In genomic region chr6:170280689-170281045, GRCh38 we compare ENCODE assay signal across 1 cellular context.
TF ChIP-seq lines count a peak whose summit lies in the region.

No MANE protein-coding gene starts in this region.

TF ChIP-seq in HepG2, 621 proteins besides CTCF, POLR2A, EP300 and RAD21 (continued from another document):
- no peak for TF ChIP-seq NAIF1 (CRISPR knock-in tag; IDR thresholded peaks at IDR 0.05; ENCODE audit: borderline replicate concordance)
- TF ChIP-seq ZNF24 (IDR thresholded peaks at IDR 0.05) = no peak
- no peak for TF ChIP-seq NR2C2 (CRISPR knock-in tag; IDR thresholded peaks at IDR 0.05; ENCODE audit: borderline replicate concordance)
- no peak for TF ChIP-seq STAG1 (CRISPR knock-in tag; IDR thresholded peaks at IDR 0.05)
- no peak for TF ChIP-seq ZBTB37 (CRISPR knock-in tag; IDR thresholded peaks at IDR 0.05)
- TF ChIP-seq CEBPG (CRISPR knock-in tag; IDR thresholded peaks at IDR 0.05) = no peak
- TF ChIP-seq XBP1 (CRISPR knock-in tag; IDR thresholded peaks at IDR 0.05) = no peak
- no peak for TF ChIP-seq SIX1 (CRISPR knock-in tag; IDR thresholded peaks at IDR 0.05; ENCODE audit: borderline replicate concordance)
- TF ChIP-seq THAP7 (CRISPR knock-in tag; IDR thresholded peaks at IDR 0.05) = no peak
- TF ChIP-seq DPF2 (CRISPR knock-in tag; IDR thresholded peaks at IDR 0.05; ENCODE audit: borderline replicate concordance, low read depth) = no peak
- TF ChIP-seq ZNF788 (CRISPR knock-in tag; IDR thresholded peaks at IDR 0.05; ENCODE audit: borderline replicate concordance) = no peak
- TF ChIP-seq ZNF263 (CRISPR knock-in tag; IDR thresholded peaks at IDR 0.05) = peak; percentile 1; the same call in 1 of the 2 replicates
- TF ChIP-seq ZNF598 (CRISPR knock-in tag; IDR thresholded peaks at IDR 0.05; ENCODE audit: borderline replicate concordance) = 0 out of 2 replicates have a peak, but pooled peaks have one; percentile 35
- TF ChIP-seq MBD4 (IDR thresholded peaks at IDR 0.05; ENCODE audit: borderline replicate concordance, low read length) = no peak
- TF ChIP-seq NR3C1 (CRISPR knock-in tag; IDR thresholded peaks at IDR 0.05) = no peak
- TF ChIP-seq TRIM22 (IDR thresholded peaks at IDR 0.05) = no peak
- TF ChIP-seq ZBTB25 (CRISPR knock-in tag; IDR thresholded peaks at IDR 0.05) = no peak
- TF ChIP-seq ZNF687 (CRISPR knock-in tag; IDR thresholded peaks at IDR 0.05) = 0 out of 2 replicates have a peak, but pooled peaks have one; percentile 12
- TF ChIP-seq TIGD3 (CRISPR knock-in tag; IDR thresholded peaks at IDR 0.05; ENCODE audit: borderline replicate concordance) = no peak
- TF ChIP-seq TRIM24 (CRISPR knock-in tag; IDR thresholded peaks at IDR 0.05) = no peak
- TF ChIP-seq ZBTB7A (CRISPR knock-in tag; IDR thresholded peaks at IDR 0.05) = 0 out of 2 replicates have a peak, but pooled peaks have one; percentile 27
- TF ChIP-seq TP53 (CRISPR knock-in tag; conservative IDR thresholded peaks at IDR 0.05) = no peak
- no peak for TF ChIP-seq HDAC1 (CRISPR knock-in tag; IDR thresholded peaks at IDR 0.05)
